In genomic region chr12:40183745-40184144, GRCh38 we compare ENCODE assay signal across 19 cellular contexts. TPM values are rescaled to one million over a fixed set of nuclear protein-coding genes. Genes with fewer than 3 reads are reported as not detected.
DNase-seq lines count a peak whose midpoint lies in the region.
"Had no signal": no experiment of that assay in that cellular context is flagged by ENCODE, and none has a peak within 500 bp of the region (broad histone marks: within the 10 kb centered on the region; RNA-seq: fewer than 3 reads in every experiment).

No MANE protein-coding gene starts in this region.

- no peaks in the 10 kb centered on the region for H3K27me3 ChIP-seq in mesendoderm (ENCODE audit: insufficient read depth, low read length, poor library complexity)
- H3K27me3 ChIP-seq: BE2C, BLaER1 had no signal

- no peaks in the 10 kb centered on the region for H3K4me1 ChIP-seq in mesendoderm (ENCODE audit: control insufficient read depth, low read depth, low read length)
- H3K4me1 ChIP-seq: BE2C had no signal

- H4K8ac ChIP-seq in mesendoderm (ENCODE audit: low read depth, low read length), result no peak overlapping the region

- no peaks in the 10 kb centered on the region for H3K79me2 ChIP-seq in mesendoderm (ENCODE audit: control insufficient read depth, insufficient read depth, low read length)

- no peak overlapping the region for H3K56ac ChIP-seq in mesendoderm (ENCODE audit: low read length)

- no peaks in the 10 kb centered on the region for H3K36me3 ChIP-seq in mesendoderm (ENCODE audit: control insufficient read depth, insufficient read depth, low read length)
- H3K36me3 ChIP-seq: BE2C, BLaER1 had no signal

- intact Hi-C loops in posterior cingulate gyrus (cut with DNase I), result no loop called here

- DNase-seq in ELF-1 (ENCODE audit: low read depth, low spot score) (peak; percentile 10), OCI-M1 (lab: John Stamatoyannopoulos, UW) (peak; percentile 19), mesendoderm (peak; percentile 53), HK-2 (ENCODE audit: unreplicated experiment) (no peak), posterior cingulate gyrus (no peak), 8988T (no peak)
- DNase-seq: ACHN; BE2C; C1 segment of cervical spinal cord; CD4-positive, alpha-beta memory T cell; CD4-positive, CD25-positive, alpha-beta regulatory T cell; CD8-positive, alpha-beta memory T cell; COR-L47; DMS 273 treated with DMSO at 0.1 percent for 48 hours; DMS79 treated with DMSO at 0.1 percent for 48 hours; GDM1 had no signal

- no peak overlapping the region for H2AK5ac ChIP-seq in mesendoderm (ENCODE audit: low read length)

- no peak overlapping the region for H3K4ac ChIP-seq in mesendoderm (ENCODE audit: low read depth, low read length)

- H3K18ac ChIP-seq in mesendoderm (ENCODE audit: low read length), result no peak overlapping the region

- no peak overlapping the region for H3K27ac ChIP-seq in mesendoderm (ENCODE audit: low read depth, low read length)
- H3K27ac ChIP-seq: 22Rv1, BLaER1 had no signal

- H3K79me1 ChIP-seq in mesendoderm (ENCODE audit: low read length), result no peaks in the 10 kb centered on the region

- H3K23ac ChIP-seq in mesendoderm (ENCODE audit: low read length), result no peak overlapping the region

- H3K4me2 ChIP-seq in mesendoderm (ENCODE audit: low read length), result no peak overlapping the region
- H3K4me2 ChIP-seq: BLaER1 had no signal

- WGBS in mesendoderm (ENCODE audit: extremely low coverage, insufficient coverage, low lambda C conversion rate), result no CpG with 5 or more reads among the region's 1 CpG

- H3K9ac ChIP-seq in mesendoderm (ENCODE audit: low read length), result no peak overlapping the region
- H3K9ac ChIP-seq: BLaER1 had no signal

- H2BK15ac ChIP-seq in mesendoderm (replicated peaks; ENCODE audit: low read depth), result no peak overlapping the region

- no peak overlapping the region for H2BK120ac ChIP-seq in mesendoderm (ENCODE audit: low read depth, low read length)

- H2BK5ac ChIP-seq in mesendoderm (ENCODE audit: low read length), result no peak overlapping the region

- no peak overlapping the region for H4K5ac ChIP-seq in mesendoderm (ENCODE audit: low read length)

- no peak overlapping the region for H3K4me3 ChIP-seq in mesendoderm (ENCODE audit: low read length)
- H3K4me3 ChIP-seq: BLaER1, GM12878 had no signal

RNA-seq across cellular contexts. Expression of gene LRRK2, which starts 41.1 kb away (rescaled TPM):
- polyA plus RNA-seq in mesendoderm (2013, experiment 1 of 2), result 0.03 TPM
- 0.03 TPM for polyA plus RNA-seq in mesendoderm (2013, experiment 2 of 2)
- polyA plus RNA-seq: CD8-positive, alpha-beta memory T cell had no signal

Comparison
In these comparisons a context has a peak if more than half of its experiments do, and no peak if none do; other contexts are left out.
1. DNase-seq: peak in ELF-1 (single experiment), OCI-M1 (single experiment) and mesendoderm (single experiment); none in HK-2 (single experiment), posterior cingulate gyrus (0 of 10) and 8988T (single experiment).